8 cellular contexts compared by ENCODE assay signal in the genomic region with DNA sequence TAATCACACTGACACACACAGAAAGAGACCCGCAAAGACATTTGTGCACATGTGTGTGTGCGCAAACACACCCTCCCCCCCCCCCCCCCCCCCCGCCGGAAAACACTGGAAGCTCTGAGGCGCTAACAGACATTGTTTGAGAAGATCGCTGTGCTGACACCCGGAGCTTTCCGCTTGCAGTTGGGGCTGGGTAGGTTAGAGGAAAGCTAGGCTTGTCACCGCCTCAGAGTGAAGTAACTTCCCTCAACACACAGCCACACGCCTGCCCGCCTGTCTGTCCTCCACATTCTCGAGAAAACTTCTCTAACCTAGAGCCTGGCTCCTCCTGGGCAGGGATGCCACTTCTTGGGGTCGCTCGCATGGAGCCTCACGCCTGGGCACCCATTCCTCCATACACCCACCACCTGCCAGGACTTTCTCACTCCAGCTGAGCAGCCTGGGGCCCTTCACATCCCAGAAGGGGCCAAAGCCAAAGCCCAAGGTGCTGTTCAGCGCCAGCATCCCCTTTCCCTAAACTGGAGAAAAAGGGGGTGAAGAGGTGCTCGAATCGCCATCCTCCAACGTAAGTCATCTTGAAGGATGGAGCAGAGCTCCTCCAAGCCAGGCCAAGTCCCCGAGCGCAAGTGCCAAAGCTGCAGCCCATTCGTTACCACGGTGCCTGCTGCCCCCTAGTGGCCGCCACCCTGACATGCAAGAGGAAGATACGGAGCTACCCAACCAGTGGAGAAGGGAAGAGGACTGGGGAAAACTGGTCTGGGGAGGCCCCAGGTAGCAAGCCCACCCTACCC.
A peak's percentile ranks its signal among the peaks of the same experiment; 100 is the strongest.
DNase-seq lines count a peak whose midpoint lies in the region; ATAC-seq and TF ChIP-seq lines count a peak whose summit lies in the region.

No MANE protein-coding gene starts in this region.

- H3K9me3 ChIP-seq in left lung = no peaks in the 10 kb centered on the region

- DNase-seq in SIG-M5 treated with dmso at 0.1 percent for 504 hours (lab: John Stamatoyannopoulos, UW; ENCODE audit: unreplicated experiment) (peak; percentile 81), SIG-M5 (lab: John Stamatoyannopoulos, UW) (no peak), NCI-H345 treated with DMSO at 0.1 percent for 48 hours (lab: John Stamatoyannopoulos, UW; ENCODE audit: unreplicated experiment) (peak; percentile 52), choroid plexus epithelial cell (ENCODE audit: low read depth) (peak; percentile 74), left lung (peak; percentile 75 to 96)
- DNase-seq in activated CD4-positive, alpha-beta T cell treated with anti-CD3 and anti-CD28 coated beads for 48 hours = peak; percentile 88
- peak; percentile 38 to 74 (median 61) for DNase-seq in stimulated activated CD4-positive, alpha-beta T cell treated with anti-CD3 and anti-CD28 coated beads, TNF-alpha, amount 100 ng/mL, for 1 hour (ENCODE audit: low read depth in 3 of 3, low spot score in 1 of 3)

- ATAC-seq in left lung (peak; percentile 80), GM19351 (IDR thresholded peaks at IDR 0.05; ENCODE audit: unreplicated experiment) (no peak)

- peaks cover 0 to 28% of the 10 kb centered on the region in 2 donors for H3K4me1 ChIP-seq in left lung

- intact Hi-C loops in left lung (cut with DNase I) = loop anchor here in 1 of 2 donors (10.0 kb wide), 1 partner anchor 142 kb away; no protein-coding TSS in a partner anchor

- H3K4me3 ChIP-seq in choroid plexus epithelial cell (ENCODE audit: low read depth, low read length) (no peak overlapping the region), left lung (no peak overlapping the region)

- TF ChIP-seq CTCF in choroid plexus epithelial cell (conservative IDR thresholded peaks at IDR 0.05; ENCODE audit: low read depth, low read length) (peak; percentile 90), left lung (IDR thresholded peaks at IDR 0.05) (peak; percentile 95)

- H3K36me3 ChIP-seq in left lung = peaks cover 0 to 79% of the 10 kb centered on the region in 2 donors

- H3K27ac ChIP-seq in left lung = peak overlapping the region in 1 of 2 donors; percentile 57

- H3K27me3 ChIP-seq in left lung = no peaks in the 10 kb centered on the region
